Comparison of ENCODE assay signal across 11 cellular contexts in genomic region chr11:72075109-72075508, GRCh38. TPM values are rescaled to one million over a fixed set of nuclear protein-coding genes. Genes with fewer than 3 reads are reported as not detected.
DNase-seq lines count a peak whose midpoint lies in the region; ATAC-seq and TF ChIP-seq lines count a peak whose summit lies in the region.
"Had no signal": no experiment of that assay in that cellular context is flagged by ENCODE, and none has a peak within 500 bp of the region (broad histone marks: within the 10 kb centered on the region; RNA-seq: fewer than 3 reads in every experiment).

No MANE protein-coding gene starts in this region.

- no TSS peak for BruUV-seq in Calu3 (replicated peaks; lab: Mats Ljungman, UMichigan)

- no peaks in the 10 kb centered on the region for H3K9me2 ChIP-seq in GM23248 (ENCODE audit: insufficient read depth)

- no peak overlapping the region for H2AFZ ChIP-seq in GM23248

- POLR2A ChIA-PET in WTC11 (lab: Charles Lee) = no interaction called here
- POLR2A ChIA-PET in CD4-positive, alpha-beta T cell (lab: Charles Lee) = interaction anchor here (1.7 to 2.0 kb wide), 2 partner anchors 33 to 35 kb away, joined by 7 to 12 read pairs; no protein-coding TSS in a partner anchor

- H3K27me3 Mint-ChIP-seq in Calu3 (ENCODE audit: unreplicated experiment) (no peaks in the 10 kb centered on the region), WTC11 (ENCODE audit: low read depth) (no peaks in the 10 kb centered on the region)
- H3K27me3 Mint-ChIP-seq in CD4-positive, alpha-beta T cell = no peaks in the 10 kb centered on the region

- H3K27me3 ChIP-seq in mesendoderm (ENCODE audit: insufficient read depth, low read length, poor library complexity) (no peaks in the 10 kb centered on the region), GM23248 (replicated peaks; ENCODE audit: insufficient read depth) (no peaks in the 10 kb centered on the region)
- no peaks in the 10 kb centered on the region for H3K27me3 ChIP-seq in CD4-positive, alpha-beta T cell (ENCODE audit: control insufficient read depth, insufficient read depth, low read length)
- H3K27me3 ChIP-seq: right lobe of liver had no signal

- peak; percentile 23 for DNase-seq in Calu3
- peak; percentile 24 for DNase-seq in HT-29 (ENCODE audit: low spot score)
- DNase-seq in WTC11 (ENCODE audit: low spot score) = no peak
- peak; percentile 69 for DNase-seq in mesendoderm
- DNase-seq in CD4-positive, alpha-beta T cell = no peak
- no peak for DNase-seq in activated naive CD4-positive, alpha-beta T cell treated with anti-CD3 and anti-CD28 coated beads, Interleukin-2, amount 50 U/mL, for 72 hours (ENCODE audit: low spot score in 2 of 2)
- DNase-seq in GM23248 = no peak
- DNase-seq in activated CD8-positive, alpha-beta memory T cell treated with anti-CD3 and anti-CD28 coated beads for 24 hours = no peak
- DNase-seq: NCI-H1105 treated with DMSO at 0.1 percent for 48 hours, right lobe of liver, T-helper 9 cell had no signal

- H3K36me3 Mint-ChIP-seq in Calu3 (ENCODE audit: insufficient read depth, unreplicated experiment) (peaks cover 31% of the 10 kb centered on the region), WTC11 (peaks cover 7% of the 10 kb centered on the region; the same call in 1 of the 2 replicates)
- H3K36me3 Mint-ChIP-seq in CD4-positive, alpha-beta T cell (ENCODE audit: low read depth) = peaks cover 6% of the 10 kb centered on the region
- H3K36me3 Mint-ChIP-seq in activated naive CD4-positive, alpha-beta T cell treated with anti-CD3 and anti-CD28 coated beads, Interleukin-2, amount 50 U/mL, for 72 hours = peaks cover 11% of the 10 kb centered on the region in 2 donors

- no peak overlapping the region for H3K4ac ChIP-seq in mesendoderm (ENCODE audit: low read depth, low read length)

- no peak overlapping the region for H3K56ac ChIP-seq in mesendoderm (ENCODE audit: low read length)

- H4K8ac ChIP-seq in mesendoderm (ENCODE audit: low read depth, low read length) = no peak overlapping the region

- H3K4me1 Mint-ChIP-seq in Calu3 (ENCODE audit: low read depth, unreplicated experiment) = peaks cover 47% of the 10 kb centered on the region
- H3K4me1 Mint-ChIP-seq in WTC11 = peaks cover 42% of the 10 kb centered on the region
- H3K4me1 Mint-ChIP-seq in CD4-positive, alpha-beta T cell (ENCODE audit: low read depth) = peaks cover 37% of the 10 kb centered on the region

- peaks cover 58% of the 10 kb centered on the region for H3K79me2 ChIP-seq in mesendoderm (ENCODE audit: control insufficient read depth, insufficient read depth, low read length)
- peaks cover 91% of the 10 kb centered on the region for H3K79me2 ChIP-seq in GM23248 (ENCODE audit: insufficient read depth)

- no peak overlapping the region for H2BK15ac ChIP-seq in mesendoderm (replicated peaks; ENCODE audit: low read depth)

- H4K20me1 ChIP-seq in GM23248 (ENCODE audit: insufficient read depth) = no peaks in the 10 kb centered on the region

- ATAC-seq in WTC11 = peak; percentile 67
- ATAC-seq in CD4-positive, alpha-beta T cell (ENCODE audit: poor library complexity) = no peak
- ATAC-seq in activated naive CD4-positive, alpha-beta T cell treated with anti-CD3 and anti-CD28 coated beads, Interleukin-2, amount 50 U/mL, for 72 hours = no peak

- CTCF ChIA-PET in Calu3 (lab: Charles Lee) (interaction anchor here (1.5 kb wide), 1 partner anchor 50 kb away, joined by 6 read pairs; no protein-coding TSS in a partner anchor), WTC11 (lab: Charles Lee) (interaction anchor here (1.0 to 4.5 kb wide), 9 partner anchors 9 to 60 kb away, joined by 3 to 26 read pairs (median 6); no protein-coding TSS in a partner anchor)
- CTCF ChIA-PET in CD4-positive, alpha-beta T cell (lab: Charles Lee) = interaction anchor here (1.2 to 1.6 kb wide), 3 partner anchors 15 to 27 kb away, joined by 3 to 5 read pairs (median 5); no protein-coding TSS in a partner anchor

- no peak overlapping the region for H2BK120ac ChIP-seq in mesendoderm (ENCODE audit: low read depth, low read length)

- no peaks in the 10 kb centered on the region for H3K36me3 ChIP-seq in mesendoderm (ENCODE audit: control insufficient read depth, insufficient read depth, low read length)
- no peaks in the 10 kb centered on the region for H3K36me3 ChIP-seq in GM23248 (ENCODE audit: low read depth)
- H3K36me3 ChIP-seq: right lobe of liver had no signal

- no CpG with 5 or more reads among the region's 1 CpG for WGBS in mesendoderm (ENCODE audit: extremely low coverage, insufficient coverage, low lambda C conversion rate)
- 100% methylated on average over 1 of the region's 1 CpG for WGBS in GM23248 (ENCODE audit: low coverage in 1 of 2, low lambda C conversion rate in 2 of 2, missing lambda C conversion rate in 2 of 2), 2 experiments

- no peak overlapping the region for H4K5ac ChIP-seq in mesendoderm (ENCODE audit: low read length)

- H3K27ac Mint-ChIP-seq in Calu3 (ENCODE audit: unreplicated experiment) (no peak overlapping the region), WTC11 (peak overlapping the region; percentile 55)
- no peak overlapping the region for H3K27ac Mint-ChIP-seq in CD4-positive, alpha-beta T cell
- no peak overlapping the region for H3K27ac Mint-ChIP-seq in activated naive CD4-positive, alpha-beta T cell treated with anti-CD3 and anti-CD28 coated beads, Interleukin-2, amount 50 U/mL, for 72 hours

- H3K4me3 ChIP-seq in mesendoderm (ENCODE audit: low read length) (no peak overlapping the region), GM23248 (no peak overlapping the region)
- H3K4me3 ChIP-seq: right lobe of liver had no signal

- H2BK5ac ChIP-seq in mesendoderm (ENCODE audit: low read length) = no peak overlapping the region

- H3K23ac ChIP-seq in mesendoderm (ENCODE audit: low read length) = no peak overlapping the region

- in situ Hi-C loops in GM23248 (cut with MboI) = no loop called here

- no peak overlapping the region for H3K4me2 ChIP-seq in mesendoderm (ENCODE audit: low read length)
- H3K4me2 ChIP-seq in GM23248 (ENCODE audit: unreplicated experiment) = no peak overlapping the region

- TF ChIP-seq CTCF in Calu3 (IDR thresholded peaks at IDR 0.05; ENCODE audit: unreplicated experiment) (no peak), WTC11 (IDR thresholded peaks at IDR 0.05) (no peak)
- TF ChIP-seq CTCF in CD4-positive, alpha-beta T cell (IDR thresholded peaks at IDR 0.05) = no peak

- H3K27ac ChIP-seq in mesendoderm (ENCODE audit: low read depth, low read length) (no peak overlapping the region), GM23248 (no peak overlapping the region)
- no peak overlapping the region for H3K27ac ChIP-seq in CD4-positive, alpha-beta T cell (ENCODE audit: low read depth, low read length)
- H3K27ac ChIP-seq: right lobe of liver had no signal

- H3K18ac ChIP-seq in mesendoderm (ENCODE audit: low read length) = no peak overlapping the region

- peaks cover 43% of the 10 kb centered on the region for H3F3A ChIP-seq in GM23248 (ENCODE audit: insufficient read depth)

- intact Hi-C loops in Calu3 (cut with micrococcal nuclease; ENCODE audit: unreplicated experiment) = loop anchor here (5.0 kb wide), 1 partner anchor 33 kb away; no protein-coding TSS in a partner anchor
- intact Hi-C loops in CD4-positive, alpha-beta T cell (cut with DNase I, micrococcal nuclease) = no loop called here

- H3K9me3 Mint-ChIP-seq in Calu3 (ENCODE audit: low read depth, unreplicated experiment) = no peaks in the 10 kb centered on the region
- H3K9me3 Mint-ChIP-seq in WTC11 = no peaks in the 10 kb centered on the region
- no peaks in the 10 kb centered on the region for H3K9me3 Mint-ChIP-seq in CD4-positive, alpha-beta T cell
- H3K9me3 Mint-ChIP-seq in activated naive CD4-positive, alpha-beta T cell treated with anti-CD3 and anti-CD28 coated beads, Interleukin-2, amount 50 U/mL, for 72 hours = no peaks in the 10 kb centered on the region

- no peaks in the 10 kb centered on the region for H3K9me3 ChIP-seq in CD4-positive, alpha-beta T cell (ENCODE audit: control insufficient read depth, low read length)
- H3K9me3 ChIP-seq in GM23248 (ENCODE audit: low read depth) = no peaks in the 10 kb centered on the region
- H3K9me3 ChIP-seq: right lobe of liver had no signal

- H3K79me1 ChIP-seq in mesendoderm (ENCODE audit: low read length) = peaks cover 10% of the 10 kb centered on the region

- no peak overlapping the region for H3K9ac ChIP-seq in mesendoderm (ENCODE audit: low read length)
- H3K9ac ChIP-seq in GM23248 = no peak overlapping the region

- H3K4me1 ChIP-seq in mesendoderm (ENCODE audit: control insufficient read depth, low read depth, low read length) (peaks cover 6% of the 10 kb centered on the region), GM23248 (ENCODE audit: insufficient read depth) (peaks cover 45% of the 10 kb centered on the region)

- H3K4me3 Mint-ChIP-seq in Calu3 (ENCODE audit: low read depth, unreplicated experiment) (no peak overlapping the region), WTC11 (no peak overlapping the region)
- no peak overlapping the region for H3K4me3 Mint-ChIP-seq in CD4-positive, alpha-beta T cell

- H2AK5ac ChIP-seq in mesendoderm (ENCODE audit: low read length) = no peak overlapping the region

RNA-seq across cellular contexts. Expression of gene NUMA1, which starts 5.2 kb away (rescaled TPM):
- total RNA-seq in Calu3 (2022) = 140 and 146 TPM in 2 replicates
- 214 and 241 TPM in 2 replicates for total RNA-seq in HT-29 (2014; rRNA removed; shearing (Covaris generic))
- total RNA-seq in WTC11 (2021) = 117 to 147 TPM (median 118 TPM) in 3 replicates
- polyA plus RNA-seq in mesendoderm (2013, experiment 1 of 2) = 39.0 TPM
- 37.3 TPM for polyA plus RNA-seq in mesendoderm (2013, experiment 2 of 2)
- 100 to 1,000 TPM; 191 to 197 TPM for total RNA-seq in CD4-positive, alpha-beta T cell
- total RNA-seq in activated naive CD4-positive, alpha-beta T cell treated with anti-CD3 and anti-CD28 coated beads, Interleukin-2, amount 50 U/mL, for 72 hours = 100 to 1,000 TPM; 206 to 209 TPM
- total RNA-seq in GM23248 (2014; rRNA removed; shearing (Covaris generic)) = 124 and 149 TPM in 2 replicates
- 48.7 and 51.5 TPM in 2 replicates for polyA plus RNA-seq in GM23248 (2016; fragmentation: Nextera tagmentation; extraction: Ambion mirVana)

RNA-seq across cellular contexts. Expression of gene LRRC51, which starts 5.5 kb away (rescaled TPM):
- total RNA-seq in Calu3 (2022) = 8.5 and 11.0 TPM in 2 replicates
- total RNA-seq in HT-29 (2014; rRNA removed; shearing (Covaris generic)) = 26.4 and 33.5 TPM in 2 replicates
- 5.3 to 5.6 TPM (median 5.3 TPM) in 3 replicates for total RNA-seq in WTC11 (2021)
- polyA plus RNA-seq in mesendoderm (2013, experiment 1 of 2) = 3.7 TPM
- polyA plus RNA-seq in mesendoderm (2013, experiment 2 of 2) = 4.3 TPM
- total RNA-seq in CD4-positive, alpha-beta T cell = 1 to 10 TPM in 1 of 2 experiments, under 1 TPM in 1; 0.87 to 1.1 TPM
- total RNA-seq in activated naive CD4-positive, alpha-beta T cell treated with anti-CD3 and anti-CD28 coated beads, Interleukin-2, amount 50 U/mL, for 72 hours = 1 to 10 TPM; 4.1 to 8.3 TPM
- 7.1 and 7.8 TPM in 2 replicates for total RNA-seq in GM23248 (2014; rRNA removed; shearing (Covaris generic))
- 7.5 and 9.4 TPM in 2 replicates for polyA plus RNA-seq in GM23248 (2016; fragmentation: Nextera tagmentation; extraction: Ambion mirVana)

RNA-seq across cellular contexts. Expression of gene LAMTOR1, which starts 28.0 kb away (rescaled TPM):
- total RNA-seq in Calu3 (2022) (67.1 and 73.5 TPM in 2 replicates), WTC11 (2021) (79.4 to 84.3 TPM (median 80.4 TPM) in 3 replicates)
- 143 and 161 TPM in 2 replicates for total RNA-seq in HT-29 (2014; rRNA removed; shearing (Covaris generic))
- 88.6 TPM for polyA plus RNA-seq in mesendoderm (2013, experiment 1 of 2)
- 91.0 TPM for polyA plus RNA-seq in mesendoderm (2013, experiment 2 of 2)
- 10 to 100 TPM; 29.5 to 30.4 TPM for total RNA-seq in CD4-positive, alpha-beta T cell
- 10 to 100 TPM; 40.9 to 60.0 TPM for total RNA-seq in activated naive CD4-positive, alpha-beta T cell treated with anti-CD3 and anti-CD28 coated beads, Interleukin-2, amount 50 U/mL, for 72 hours
- 122 and 132 TPM in 2 replicates for total RNA-seq in GM23248 (2014; rRNA removed; shearing (Covaris generic))
- 142 and 145 TPM in 2 replicates for polyA plus RNA-seq in GM23248 (2016; fragmentation: Nextera tagmentation; extraction: Ambion mirVana)

RNA-seq across cellular contexts. Expression of gene TOMT, which starts 30.6 kb away (rescaled TPM):
- total RNA-seq in Calu3 (2022) (not detected in 2 replicates), WTC11 (2021) (not detected in 3 replicates)
- 0.08 TPM in 1 of 2 replicates, not detected in the other for total RNA-seq in HT-29 (2014; rRNA removed; shearing (Covaris generic))
- not detected for polyA plus RNA-seq in mesendoderm (2013, experiment 1 of 2)
- polyA plus RNA-seq in mesendoderm (2013, experiment 2 of 2) = not detected
- total RNA-seq in CD4-positive, alpha-beta T cell = not detected
- not detected for total RNA-seq in activated naive CD4-positive, alpha-beta T cell treated with anti-CD3 and anti-CD28 coated beads, Interleukin-2, amount 50 U/mL, for 72 hours
- not detected in 2 replicates for total RNA-seq in GM23248 (2014; rRNA removed; shearing (Covaris generic))
- not detected in 2 replicates for polyA plus RNA-seq in GM23248 (2016; fragmentation: Nextera tagmentation; extraction: Ambion mirVana)

RNA-seq across cellular contexts. Expression of gene ANAPC15, which starts 37.4 kb away (rescaled TPM):
- 25.8 and 29.4 TPM in 2 replicates for total RNA-seq in Calu3 (2022)
- 81.1 and 85.9 TPM in 2 replicates for total RNA-seq in HT-29 (2014; rRNA removed; shearing (Covaris generic))
- total RNA-seq in WTC11 (2021) = 60.2 to 75.4 TPM (median 66.1 TPM) in 3 replicates
- 96.5 TPM for polyA plus RNA-seq in mesendoderm (2013, experiment 1 of 2)
- 94.0 TPM for polyA plus RNA-seq in mesendoderm (2013, experiment 2 of 2)
- total RNA-seq in CD4-positive, alpha-beta T cell = 10 to 100 TPM; 48.8 to 52.5 TPM
- 10 to 100 TPM; 50.5 to 60.1 TPM for total RNA-seq in activated naive CD4-positive, alpha-beta T cell treated with anti-CD3 and anti-CD28 coated beads, Interleukin-2, amount 50 U/mL, for 72 hours
- total RNA-seq in GM23248 (2014; rRNA removed; shearing (Covaris generic)) = 38.7 TPM in 2 replicates
- 57.5 and 62.4 TPM in 2 replicates for polyA plus RNA-seq in GM23248 (2016; fragmentation: Nextera tagmentation; extraction: Ambion mirVana)

Comparison
In these comparisons a context has a peak if more than half of its experiments do, and no peak if none do; other contexts are left out.
1. DNase-seq: peak in Calu3 (single experiment), HT-29 (single experiment) and mesendoderm (single experiment); none in WTC11 (single experiment), CD4-positive, alpha-beta T cell (0 of 10), activated naive CD4-positive, alpha-beta T cell treated with anti-CD3 and anti-CD28 coated beads, Interleukin-2, amount 50 U/mL, for 72 hours (0 of 2), GM23248 (single experiment) and activated CD8-positive, alpha-beta memory T cell treated with anti-CD3 and anti-CD28 coated beads for 24 hours (single experiment).